Comparison of ENCODE assay signal across 8 cellular contexts in genomic region chr14:50321009-50321660, GRCh38. TPM values are rescaled to one million over a fixed set of nuclear protein-coding genes. Genes with fewer than 3 reads are reported as not detected.
DNase-seq lines count a peak whose midpoint lies in the region; ATAC-seq and TF ChIP-seq lines count a peak whose summit lies in the region.

No MANE protein-coding gene starts in this region.

- H3K27ac ChIP-seq in KMS-11 = peak overlapping the region; percentile 47; the same call in 1 of the 2 replicates
- H3K27ac ChIP-seq in Peyer's patch = peak overlapping the region; percentile 36 to 72 (median 56)
- peak overlapping the region; percentile 7 to 82 (median 69) for H3K27ac ChIP-seq in thyroid gland

- H2AFZ ChIP-seq in KMS-11 (ENCODE audit: low read depth) = peak overlapping the region; percentile 23; the same call in 1 of the 2 replicates

- no peaks in the 10 kb centered on the region for H3K9me3 Mint-ChIP-seq in activated T-helper 1 cell treated with anti-CD3 and anti-CD28 coated beads, Interleukin-12 subunit alpha, Interleukin-12 subunit beta, Interleukin-2, Interleukin-4 antibody, amounts not matched to agents 30 ng/mL and 10 ng/mL and 1 ng/mL, durations not matched to agents 14 hours and 24 hours and 36 hours

- peaks cover 20% of the 10 kb centered on the region for H3K4me1 Mint-ChIP-seq in activated T-helper 1 cell treated with anti-CD3 and anti-CD28 coated beads, Interleukin-12 subunit alpha, Interleukin-12 subunit beta, Interleukin-2, Interleukin-4 antibody, amounts not matched to agents 30 ng/mL and 10 ng/mL and 1 ng/mL, durations not matched to agents 14 hours and 24 hours and 36 hours (ENCODE audit: low read depth)

- H3K4me3 Mint-ChIP-seq in activated T-helper 1 cell treated with anti-CD3 and anti-CD28 coated beads, Interleukin-12 subunit alpha, Interleukin-12 subunit beta, Interleukin-2, Interleukin-4 antibody, amounts not matched to agents 30 ng/mL and 10 ng/mL and 1 ng/mL, durations not matched to agents 14 hours and 24 hours and 36 hours = no peak overlapping the region

- H3K36me3 ChIP-seq in KMS-11 (ENCODE audit: insufficient read depth) (no peaks in the 10 kb centered on the region), Peyer's patch (peaks cover 0 to 24% (median 0%) of the 10 kb centered on the region in 3 donors), thyroid gland (peaks cover 9 to 10% of the 10 kb centered on the region in 2 donors)

- no peaks in the 10 kb centered on the region for H3K27me3 Mint-ChIP-seq in activated T-helper 1 cell treated with anti-CD3 and anti-CD28 coated beads, Interleukin-12 subunit alpha, Interleukin-12 subunit beta, Interleukin-2, Interleukin-4 antibody, amounts not matched to agents 30 ng/mL and 10 ng/mL and 1 ng/mL, durations not matched to agents 14 hours and 24 hours and 36 hours (ENCODE audit: insufficient read depth)

- H3K27me3 ChIP-seq in KMS-11 (ENCODE audit: insufficient read depth, low read depth) = no peaks in the 10 kb centered on the region
- H3K27me3 ChIP-seq in Peyer's patch = no peaks in the 10 kb centered on the region
- no peaks in the 10 kb centered on the region for H3K27me3 ChIP-seq in thyroid gland

- no peaks in the 10 kb centered on the region for H3K79me2 ChIP-seq in KMS-11 (ENCODE audit: insufficient read depth, low read depth)

- H3K27ac Mint-ChIP-seq in activated T-helper 1 cell treated with anti-CD3 and anti-CD28 coated beads, Interleukin-12 subunit alpha, Interleukin-12 subunit beta, Interleukin-2, Interleukin-4 antibody, amounts not matched to agents 30 ng/mL and 10 ng/mL and 1 ng/mL, durations not matched to agents 14 hours and 24 hours and 36 hours = no peak overlapping the region

- TF ChIP-seq CTCF in KMS-11 (conservative IDR thresholded peaks at IDR 0.05; ENCODE audit: low read depth, low read length) (peak; percentile 75), Peyer's patch (IDR thresholded peaks at IDR 0.05) (peak; percentile 48 to 94 (median 88)), fibroblast of the aortic adventitia (IDR thresholded peaks at IDR 0.05; ENCODE audit: insufficient read depth, low read length) (peak; percentile 91), thyroid gland (IDR thresholded peaks at IDR 0.05) (peak; percentile 70 to 86 (median 84))

- H3K9ac ChIP-seq in KMS-11 = no peak overlapping the region

- TF ChIP-seq POLR2A in Peyer's patch (IDR thresholded peaks at IDR 0.05) = no peak
- TF ChIP-seq POLR2A in thyroid gland (IDR thresholded peaks at IDR 0.05) = peak in 1 of 2 donors; percentile 10

- 11 to 15% methylated on average over 9 of the region's 9 CpGs for WGBS in thyroid gland, 2 donors

- intact Hi-C loops in activated T-helper 1 cell treated with anti-CD3 and anti-CD28 coated beads, Interleukin-12 subunit alpha, Interleukin-12 subunit beta, Interleukin-2, Interleukin-4 antibody, amounts not matched to agents 30 ng/mL and 10 ng/mL and 1 ng/mL, durations not matched to agents 14 hours and 24 hours and 36 hours (cut with micrococcal nuclease) = loop anchor here (1.0 to 5.0 kb wide), 13 partner anchors 9 to 540 kb away; partner anchors contain the start of genes CDKL1, DMAC2L, L2HGDH and MAP4K5
- intact Hi-C loops in thyroid gland (cut with DNase I) = loop anchor here (5.0 kb wide), 1 partner anchor 211 kb away; the partner anchor contains the start of gene MAP4K5

- H3K4me1 ChIP-seq in KMS-11 (ENCODE audit: low read depth, poor library complexity, severe bottlenecking) (peaks cover 23% of the 10 kb centered on the region), Peyer's patch (peaks cover 0 to 7% (median 0%) of the 10 kb centered on the region in 4 donors), thyroid gland (peaks cover 5 to 8% of the 10 kb centered on the region in 2 donors)

- H3K36me3 Mint-ChIP-seq in activated T-helper 1 cell treated with anti-CD3 and anti-CD28 coated beads, Interleukin-12 subunit alpha, Interleukin-12 subunit beta, Interleukin-2, Interleukin-4 antibody, amounts not matched to agents 30 ng/mL and 10 ng/mL and 1 ng/mL, durations not matched to agents 14 hours and 24 hours and 36 hours (ENCODE audit: low read depth) = peaks cover 6% of the 10 kb centered on the region

- no peak overlapping the region for H3K4me3 ChIP-seq in KMS-11 (IDR thresholded peaks at IDR 0.05; ENCODE audit: insufficient read depth, low read depth, low read length)
- H3K4me3 ChIP-seq in Peyer's patch = peak overlapping the region in 1 of 4 donors; percentile 22
- peak overlapping the region; percentile 59 for H3K4me3 ChIP-seq in fibroblast of the aortic adventitia (ENCODE audit: low read depth, low read length)
- H3K4me3 ChIP-seq in thyroid gland (replicated peaks in 1 of 3) = no peak overlapping the region

- H4K20me1 ChIP-seq in KMS-11 (ENCODE audit: insufficient read depth) = no peaks in the 10 kb centered on the region

- ATAC-seq in GM21737 (IDR thresholded peaks at IDR 0.05; ENCODE audit: unreplicated experiment) = peak; percentile 81

- H3K9me3 ChIP-seq in Peyer's patch (no peaks in the 10 kb centered on the region), thyroid gland (no peaks in the 10 kb centered on the region)

- DNase-seq in EL (peak; percentile 97), Peyer's patch (peak in 2 of 3 donors; percentile 54 to 86), fibroblast of the aortic adventitia (ENCODE audit: low read depth) (peak; percentile 94), nucleus accumbens (lab: John Stamatoyannopoulos, UW) (peak in 47 of 56 donors; percentile 5 to 82 (median 50)), thyroid gland (peak; percentile 64 to 65)
- peak; percentile 68 for DNase-seq in activated T-helper 1 cell treated with anti-CD3 and anti-CD28 coated beads, Interleukin-12 subunit alpha, Interleukin-12 subunit beta, Interleukin-2, Interleukin-4 antibody, amounts not matched to agents 30 ng/mL and 10 ng/mL and 1 ng/mL, durations not matched to agents 14 hours and 24 hours and 36 hours (ENCODE audit: low spot score)

- H3K4me2 ChIP-seq in KMS-11 = peak overlapping the region; percentile 56

RNA-seq across cellular contexts. Expression of gene DMAC2L, which starts 9.0 kb away (rescaled TPM):
- 10 to 100 TPM in 3 of 4 donors, 1 to 10 TPM in 1; 7.7 to 23.9 (median 15.7) TPM for total RNA-seq in Peyer's patch
- 14.4 and 17.9 TPM in 2 replicates for total RNA-seq in activated T-helper 1 cell treated with anti-CD3 and anti-CD28 coated beads, Interleukin-12 subunit alpha, Interleukin-12 subunit beta, Interleukin-2, Interleukin-4 antibody, amounts not matched to agents 30 ng/mL and 10 ng/mL and 1 ng/mL, durations not matched to agents 14 hours and 24 hours and 36 hours
- total RNA-seq in fibroblast of the aortic adventitia (ENCODE audit: low replicate concordance) = 2.2 and 4.4 TPM in 2 replicates
- 10 to 100 TPM; 15.2 to 44.2 (median 32.8) TPM for total RNA-seq in thyroid gland

RNA-seq across cellular contexts. Expression of gene L2HGDH, which starts 9.1 kb away (rescaled TPM):
- total RNA-seq in Peyer's patch = 10 to 100 TPM in 1 of 4 donors, 1 to 10 TPM in 3; 4.6 to 29.7 (median 8.8) TPM
- 14.7 and 16.2 TPM in 2 replicates for total RNA-seq in activated T-helper 1 cell treated with anti-CD3 and anti-CD28 coated beads, Interleukin-12 subunit alpha, Interleukin-12 subunit beta, Interleukin-2, Interleukin-4 antibody, amounts not matched to agents 30 ng/mL and 10 ng/mL and 1 ng/mL, durations not matched to agents 14 hours and 24 hours and 36 hours
- 0.98 and 3.3 TPM in 2 replicates for total RNA-seq in fibroblast of the aortic adventitia (ENCODE audit: low replicate concordance)
- 10 to 100 TPM in 2 of 4 donors, 1 to 10 TPM in 2; 8.7 to 10.9 (median 9.7) TPM for total RNA-seq in thyroid gland
